Comparison of ENCODE assay signal across 8 cellular contexts in genomic region chr9:98168952-98169488, GRCh38. TPM values are rescaled to one million over a fixed set of nuclear protein-coding genes. Genes with fewer than 3 reads are reported as not detected.
DNase-seq lines count a peak whose midpoint lies in the region; ATAC-seq and TF ChIP-seq lines count a peak whose summit lies in the region.

No MANE protein-coding gene starts in this region.

- H3K9me3 ChIP-seq in prostate gland = no peaks in the 10 kb centered on the region

- no peaks in the 10 kb centered on the region for H3K36me3 Mint-ChIP-seq in activated CD4-positive, alpha-beta T cell treated with anti-CD3 and anti-CD28 coated beads, Interleukin-2, amount 10 ng/mL, durations not matched to agents 7 days and 5 days (ENCODE audit: low read depth)

- WGBS in prostate gland = 56% methylated on average over 14 of the region's 14 CpGs

- ATAC-seq in GM21390 (IDR thresholded peaks at IDR 0.05; ENCODE audit: unreplicated experiment) = peak; percentile 99
- peak; percentile 95 for ATAC-seq in HG03558 (IDR thresholded peaks at IDR 0.05; ENCODE audit: extremely low read depth, unreplicated experiment)

- no peaks in the 10 kb centered on the region for H3K9me3 Mint-ChIP-seq in activated CD4-positive, alpha-beta T cell treated with anti-CD3 and anti-CD28 coated beads, Interleukin-2, amount 10 ng/mL, durations not matched to agents 7 days and 5 days

- no peak overlapping the region for H3K4me3 ChIP-seq in GM06990 (replicated peaks; ENCODE audit: low read depth, low read length)
- no peak overlapping the region for H3K4me3 ChIP-seq in foreskin fibroblast (ENCODE audit: low read depth in 1 of 2, low read length in 2 of 2)
- no peak overlapping the region for H3K4me3 ChIP-seq in prostate gland

- peaks cover 32% of the 10 kb centered on the region for H3K4me1 Mint-ChIP-seq in activated CD4-positive, alpha-beta T cell treated with anti-CD3 and anti-CD28 coated beads, Interleukin-2, amount 10 ng/mL, durations not matched to agents 7 days and 5 days

- no peak overlapping the region for H3K4me3 Mint-ChIP-seq in activated CD4-positive, alpha-beta T cell treated with anti-CD3 and anti-CD28 coated beads, Interleukin-2, amount 10 ng/mL, durations not matched to agents 7 days and 5 days

- DNase-seq in GM06990 (ENCODE audit: extremely low read depth, insufficient read length) (peak; percentile 87), foreskin fibroblast (peak; percentile 23 to 39), LoVo (ENCODE audit: low spot score) (no peak), prostate gland (ENCODE audit: low spot score) (no peak)
- DNase-seq in activated CD4-positive, alpha-beta T cell treated with anti-CD3 and anti-CD28 coated beads, Interleukin-2, amount 10 ng/mL, durations not matched to agents 7 days and 5 days = peak; percentile 29
- DNase-seq in stimulated activated CD8-positive, alpha-beta memory T cell treated with anti-CD3 and anti-CD28 coated beads, Interleukin-15, amount 100 ng/mL, for 1 hour (ENCODE audit: low read depth) = peak; percentile 4

- CTCF ChIA-PET in activated CD4-positive, alpha-beta T cell treated with anti-CD3 and anti-CD28 coated beads, Interleukin-2, amount 10 ng/mL, durations not matched to agents 7 days and 5 days (lab: Charles Lee) = interaction anchor here (1.0 to 1.4 kb wide), 2 partner anchors 17 to 59 kb away, joined by 3 read pairs; no protein-coding TSS in a partner anchor

- H3K27me3 Mint-ChIP-seq in activated CD4-positive, alpha-beta T cell treated with anti-CD3 and anti-CD28 coated beads, Interleukin-2, amount 10 ng/mL, durations not matched to agents 7 days and 5 days = no peaks in the 10 kb centered on the region

- H3K4me1 ChIP-seq in prostate gland (replicated peaks) = peaks cover 16% of the 10 kb centered on the region

- intact Hi-C loops in prostate gland (cut with DNase I) = no loop called here

- TF ChIP-seq POLR2A in prostate gland (IDR thresholded peaks at IDR 0.05) = no peak

- no peaks in the 10 kb centered on the region for H3K36me3 ChIP-seq in GM06990 (ENCODE audit: control insufficient read depth, insufficient read depth, low read length)
- H3K36me3 ChIP-seq in prostate gland = no peaks in the 10 kb centered on the region

- H3K27ac Mint-ChIP-seq in activated CD4-positive, alpha-beta T cell treated with anti-CD3 and anti-CD28 coated beads, Interleukin-2, amount 10 ng/mL, durations not matched to agents 7 days and 5 days = peak overlapping the region; percentile 86

- TF ChIP-seq CTCF in GM06990 (IDR thresholded peaks at IDR 0.05; ENCODE audit: insufficient read depth, low read length, poor library complexity, severe bottlenecking) (no peak), foreskin fibroblast (IDR thresholded peaks at IDR 0.05; ENCODE audit: low read depth, low read length) (no peak), prostate gland (IDR thresholded peaks at IDR 0.05) (no peak)

- H3K27me3 ChIP-seq in GM06990 (replicated peaks; ENCODE audit: control insufficient read depth, insufficient read depth, low read length) (no peaks in the 10 kb centered on the region), prostate gland (replicated peaks; ENCODE audit: insufficient read depth) (no peaks in the 10 kb centered on the region)

- POLR2A ChIA-PET in activated CD4-positive, alpha-beta T cell treated with anti-CD3 and anti-CD28 coated beads, Interleukin-2, amount 10 ng/mL, durations not matched to agents 7 days and 5 days (lab: Charles Lee) = no interaction called here

- no peak overlapping the region for H3K27ac ChIP-seq in prostate gland

RNA-seq across cellular contexts. Expression of gene CORO2A, which starts 23.4 kb away (rescaled TPM):
- total RNA-seq in activated CD4-positive, alpha-beta T cell treated with anti-CD3 and anti-CD28 coated beads, Interleukin-2, amount 10 ng/mL, durations not matched to agents 7 days and 5 days = 1 to 10 TPM; 7.2 to 8.2 TPM
- 10 to 100 TPM; 31.2 to 45.3 TPM for total RNA-seq in prostate gland

RNA-seq across cellular contexts. Expression of gene TRIM14, which starts 50.0 kb away (rescaled TPM):
- total RNA-seq in activated CD4-positive, alpha-beta T cell treated with anti-CD3 and anti-CD28 coated beads, Interleukin-2, amount 10 ng/mL, durations not matched to agents 7 days and 5 days = 100 to 1,000 TPM; 116 to 124 TPM
- total RNA-seq in prostate gland = 10 to 100 TPM; 23.4 to 24.3 TPM

Comparison
In these comparisons a context has a peak if more than half of its experiments do, and no peak if none do; other contexts are left out.
1. DNase-seq: peak in GM06990 (single experiment), activated CD4-positive, alpha-beta T cell treated with anti-CD3 and anti-CD28 coated beads, Interleukin-2, amount 10 ng/mL, durations not matched to agents 7 days and 5 days (single experiment), foreskin fibroblast (2 of 2) and stimulated activated CD8-positive, alpha-beta memory T cell treated with anti-CD3 and anti-CD28 coated beads, Interleukin-15, amount 100 ng/mL, for 1 hour (single experiment); none in LoVo (single experiment) and prostate gland (single experiment).
2. RNA of gene TRIM14, which starts 50.0 kb away (total RNA-seq): 116 to 124 TPM in activated CD4-positive, alpha-beta T cell treated with anti-CD3 and anti-CD28 coated beads, Interleukin-2, amount 10 ng/mL, durations not matched to agents 7 days and 5 days; 23.4 to 24.3 TPM in prostate gland; every median in the first group is over 4 times any median in the second.